Comparison of ENCODE assay signal across 8 cellular contexts in genomic region chr14:34098045-34098984, GRCh38.
DNase-seq lines count a peak whose midpoint lies in the region; ATAC-seq, FAIRE-seq and TF ChIP-seq lines count a peak whose summit lies in the region.

No MANE protein-coding gene starts in this region.

- H3K27me3 ChIP-seq in right cardiac atrium (ENCODE audit: control insufficient read depth, insufficient read depth): no peaks in the 10 kb centered on the region
- no peaks in the 10 kb centered on the region for H3K27me3 ChIP-seq in small intestine (ENCODE audit: control insufficient read depth in 2 of 2, insufficient read depth in 2 of 2, low read length in 2 of 2)

- ATAC-seq in activated naive CD4-positive, alpha-beta T cell treated with anti-CD3 and anti-CD28 coated beads, Interleukin-2, amount 50 U/mL, for 72 hours: no peak
- ATAC-seq in right cardiac atrium: peak; percentile 40 to 57

- peak; percentile 19 for DNase-seq in activated naive CD4-positive, alpha-beta T cell treated with anti-CD3 and anti-CD28 coated beads for 36 hours
- DNase-seq in activated naive CD4-positive, alpha-beta T cell treated with anti-CD3 and anti-CD28 coated beads, Interleukin-2, amount 50 U/mL, for 72 hours (ENCODE audit: low spot score in 2 of 2): no peak
- DNase-seq in NCI-H226 (peak; percentile 30), astrocyte of the cerebellum (ENCODE audit: low read depth) (peak; percentile 31), right cardiac atrium (peak in 2 of 3 donors; percentile 62 to 63), small intestine (peak; percentile 18), GF-D8 (lab: John Stamatoyannopoulos, UW) (no peak), HPDE6-E6E7 (ENCODE audit: extremely low spot score) (no peak)

- no peaks in the 10 kb centered on the region for H3K36me3 Mint-ChIP-seq in activated naive CD4-positive, alpha-beta T cell treated with anti-CD3 and anti-CD28 coated beads for 36 hours (ENCODE audit: low read depth)
- H3K36me3 Mint-ChIP-seq in activated naive CD4-positive, alpha-beta T cell treated with anti-CD3 and anti-CD28 coated beads, Interleukin-2, amount 50 U/mL, for 72 hours: no peaks in the 10 kb centered on the region

- H3K27ac Mint-ChIP-seq in activated naive CD4-positive, alpha-beta T cell treated with anti-CD3 and anti-CD28 coated beads for 36 hours: no peak overlapping the region
- no peak overlapping the region for H3K27ac Mint-ChIP-seq in activated naive CD4-positive, alpha-beta T cell treated with anti-CD3 and anti-CD28 coated beads, Interleukin-2, amount 50 U/mL, for 72 hours

- intact Hi-C loops in activated naive CD4-positive, alpha-beta T cell treated with anti-CD3 and anti-CD28 coated beads for 36 hours (cut with micrococcal nuclease): loop anchor here (1.0 to 10.0 kb wide), 2 partner anchors 154 to 259 kb away; no protein-coding TSS in a partner anchor
- intact Hi-C loops in right cardiac atrium (cut with DNase I): loop anchor here in 3 of 4 donors (5.0 kb wide), 3 partner anchors 129 to 256 kb away; no protein-coding TSS in a partner anchor

- CTCF ChIA-PET in activated naive CD4-positive, alpha-beta T cell treated with anti-CD3 and anti-CD28 coated beads for 36 hours (lab: Charles Lee): interaction anchor here (0.6 to 2.0 kb wide), 9 partner anchors 10 to 494 kb away, joined by 3 to 14 read pairs (median 4); no protein-coding TSS in a partner anchor

- H3K27ac ChIP-seq in right cardiac atrium (ENCODE audit: low read length): no peak overlapping the region
- H3K27ac ChIP-seq in small intestine (ENCODE audit: low read depth in 1 of 2, low read length in 1 of 2): no peak overlapping the region

- H3K36me3 ChIP-seq in small intestine (ENCODE audit: control insufficient read depth in 2 of 2, insufficient read depth in 2 of 2, low read length in 2 of 2): no peaks in the 10 kb centered on the region

- H3K4me3 Mint-ChIP-seq in activated naive CD4-positive, alpha-beta T cell treated with anti-CD3 and anti-CD28 coated beads for 36 hours: no peak overlapping the region

- FAIRE-seq in small intestine (lab: Jason Lieb, UNC): no peak

- H3K9me3 ChIP-seq in right cardiac atrium (ENCODE audit: control insufficient read depth, low read length) (no peaks in the 10 kb centered on the region), small intestine (ENCODE audit: control insufficient read depth, low read depth) (no peaks in the 10 kb centered on the region)

- no peaks in the 10 kb centered on the region for H3K4me1 ChIP-seq in right cardiac atrium (ENCODE audit: control insufficient read depth, insufficient read depth, low read length)
- H3K4me1 ChIP-seq in small intestine (ENCODE audit: control insufficient read depth in 2 of 2, insufficient read depth in 1 of 2, low read depth in 1 of 2, low read length in 1 of 2): no peaks in the 10 kb centered on the region

- H3K27me3 Mint-ChIP-seq in activated naive CD4-positive, alpha-beta T cell treated with anti-CD3 and anti-CD28 coated beads for 36 hours (ENCODE audit: low read depth): no peaks in the 10 kb centered on the region

- H3K4me3 ChIP-seq in astrocyte of the cerebellum (ENCODE audit: low read depth, low read length): no peak overlapping the region
- H3K4me3 ChIP-seq in right cardiac atrium (ENCODE audit: low read length): no peak overlapping the region
- H3K4me3 ChIP-seq in small intestine (ENCODE audit: low read depth in 1 of 2, low read length in 2 of 2): no peak overlapping the region

- 51% methylated on average over 8 of the region's 8 CpGs for WGBS in right cardiac atrium
- 55 to 59% (median 57%) methylated on average over 8 of the region's 8 CpGs for WGBS in small intestine, 3 donors

- H3K4me1 Mint-ChIP-seq in activated naive CD4-positive, alpha-beta T cell treated with anti-CD3 and anti-CD28 coated beads for 36 hours (ENCODE audit: low read depth): no peaks in the 10 kb centered on the region

- TF ChIP-seq CTCF in astrocyte of the cerebellum (IDR thresholded peaks at IDR 0.05; ENCODE audit: low read depth, low read length, missing control alignments): peak; percentile 73

- in situ Hi-C loops in astrocyte of the cerebellum (cut with HindIII; ENCODE audit: low sequenced_read_pairs): no loop called here

- no peaks in the 10 kb centered on the region for H3K9me3 Mint-ChIP-seq in activated naive CD4-positive, alpha-beta T cell treated with anti-CD3 and anti-CD28 coated beads for 36 hours
- H3K9me3 Mint-ChIP-seq in activated naive CD4-positive, alpha-beta T cell treated with anti-CD3 and anti-CD28 coated beads, Interleukin-2, amount 50 U/mL, for 72 hours: no peaks in the 10 kb centered on the region

Comparison
In these comparisons a context has a peak if more than half of its experiments do, and no peak if none do; other contexts are left out.
1. DNase-seq: peak in activated naive CD4-positive, alpha-beta T cell treated with anti-CD3 and anti-CD28 coated beads for 36 hours (single experiment), NCI-H226 (single experiment), astrocyte of the cerebellum (single experiment), right cardiac atrium (2 of 3) and small intestine (single experiment); none in activated naive CD4-positive, alpha-beta T cell treated with anti-CD3 and anti-CD28 coated beads, Interleukin-2, amount 50 U/mL, for 72 hours (0 of 2), GF-D8 (single experiment) and HPDE6-E6E7 (single experiment).
2. ATAC-seq: peak in right cardiac atrium (2 of 2); none in activated naive CD4-positive, alpha-beta T cell treated with anti-CD3 and anti-CD28 coated beads, Interleukin-2, amount 50 U/mL, for 72 hours (0 of 2).